Comparison of ENCODE assay signal across 8 cellular contexts in the genomic region with DNA sequence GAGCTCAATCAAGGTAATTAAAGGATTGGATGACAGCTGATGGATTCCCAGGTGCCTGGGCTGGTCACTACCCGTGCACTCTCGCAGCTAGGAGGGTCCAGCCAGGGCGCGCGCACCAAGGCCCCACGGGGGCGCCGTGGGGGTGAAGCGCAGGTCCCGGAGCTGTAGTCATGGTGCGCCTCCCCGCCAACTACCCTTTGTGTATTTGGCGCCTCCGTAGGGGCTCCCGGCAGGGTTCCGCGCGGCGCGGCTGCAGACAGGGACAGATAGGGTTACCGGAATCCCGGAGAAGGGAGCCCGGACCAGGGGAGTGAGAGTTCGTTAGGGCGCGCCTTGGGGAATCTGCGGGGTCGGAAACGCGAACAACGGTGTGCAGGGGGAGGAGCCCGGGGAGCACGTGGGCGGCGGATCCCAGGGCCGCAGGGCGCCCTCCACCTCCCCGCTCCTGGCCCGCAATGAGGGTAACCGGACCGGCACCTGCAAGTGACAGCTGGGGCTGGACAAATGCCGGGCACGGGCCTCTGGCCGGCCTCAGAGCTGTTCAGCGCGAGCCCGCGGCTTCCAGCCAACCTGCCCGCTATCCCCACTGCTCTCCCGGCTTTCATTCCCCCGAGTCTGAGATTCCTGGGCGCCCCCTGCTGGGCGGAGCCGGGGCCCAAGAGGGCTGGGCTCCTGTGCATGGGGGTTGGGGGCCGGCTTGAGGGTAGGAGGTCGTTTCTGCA. TPM values are rescaled to one million over a fixed set of nuclear protein-coding genes. Genes with fewer than 3 reads are reported as not detected.
A peak's percentile ranks its signal among the peaks of the same experiment; 100 is the strongest.
DNase-seq lines count a peak whose midpoint lies in the region; ATAC-seq and TF ChIP-seq lines count a peak whose summit lies in the region.

No MANE protein-coding gene starts in this region.

- no peaks in the 10 kb centered on the region for H3K27me3 Mint-ChIP-seq in activated CD4-positive, alpha-beta memory T cell treated with anti-CD3 and anti-CD28 coated beads for 36 hours

- H3K4me3 Mint-ChIP-seq in activated CD4-positive, alpha-beta memory T cell treated with anti-CD3 and anti-CD28 coated beads for 36 hours, result peak overlapping the region; percentile 79

- H3K4me3 ChIP-seq in HFF-Myc (replicated peaks; ENCODE audit: low read depth, low read length) (peak overlapping the region; percentile 49), ectodermal cell (ENCODE audit: insufficient read depth, low read depth, low read length) (peak overlapping the region; percentile 55), lung (peak overlapping the region; percentile 39)

- POLR2A ChIA-PET in activated CD4-positive, alpha-beta memory T cell treated with anti-CD3 and anti-CD28 coated beads for 36 hours (lab: Charles Lee), result interaction anchor here (1.1 to 2.4 kb wide), 4 partner anchors 8 to 93 kb away, joined by 3 to 7 read pairs (median 4); partner anchors contain the start of genes HNRNPM, MARCHF2 and ZNF414

- H3K9me3 ChIP-seq in ectodermal cell (ENCODE audit: control insufficient read depth, low read length) (no peaks in the 10 kb centered on the region), lung (ENCODE audit: control insufficient read depth in 2 of 2, insufficient read depth in 1 of 2, low read length in 1 of 2) (no peaks in the 10 kb centered on the region)

- WGBS in ectodermal cell, 2 experiments, result 1 to 2% methylated on average over 56 of the region's 56 CpGs
- WGBS in lung, 2 donors, result 1% methylated on average over 52 to 56 of the region's 56 CpGs

- ATAC-seq in lung (ENCODE audit: insufficient read depth, low FRiP score) (peak; percentile 67), HG02884 (IDR thresholded peaks at IDR 0.05; ENCODE audit: unreplicated experiment) (no peak)

- H3K4me1 Mint-ChIP-seq in activated CD4-positive, alpha-beta memory T cell treated with anti-CD3 and anti-CD28 coated beads for 36 hours (ENCODE audit: low read depth), result peaks cover 7% of the 10 kb centered on the region

- no peaks in the 10 kb centered on the region for H3K36me3 Mint-ChIP-seq in activated CD4-positive, alpha-beta memory T cell treated with anti-CD3 and anti-CD28 coated beads for 36 hours

- peak overlapping the region; percentile 73 for H3K27ac ChIP-seq in ectodermal cell (ENCODE audit: insufficient read depth, low read depth, low read length, poor library complexity, severe bottlenecking)
- peak overlapping the region in 1 of 2 donors; percentile 26 for H3K27ac ChIP-seq in lung (ENCODE audit: low read depth in 1 of 2, low read length in 1 of 2)

- TF ChIP-seq CTCF in HFF-Myc (IDR thresholded peaks at IDR 0.05; ENCODE audit: low read depth, low read length, missing control alignments) (peak; percentile 96), lung (IDR thresholded peaks at IDR 0.05; ENCODE audit: control extremely low read depth, extremely low read depth) (peak; percentile 67)

- DNase-seq in DMS 273 treated with DMSO at 0.1 percent for 48 hours (lab: John Stamatoyannopoulos, UW) (peak; percentile 51), HFF-Myc (ENCODE audit: extremely low read depth, low read depth) (no peak), NCI-H526 (lab: John Stamatoyannopoulos, UW) (peak; percentile 46 to 79), lung (ENCODE audit: low spot score) (peak; percentile 80)
- peak; percentile 81 for DNase-seq in activated CD4-positive, alpha-beta memory T cell treated with anti-CD3 and anti-CD28 coated beads for 36 hours
- DNase-seq in stimulated activated CD4-positive, alpha-beta T cell treated with anti-CD3 and anti-CD28 coated beads, TNF-alpha, amount 100 ng/mL, for 4 hours (ENCODE audit: low read depth in 3 of 3), result peak; percentile 55 to 70 (median 57)

- CTCF ChIA-PET in activated CD4-positive, alpha-beta memory T cell treated with anti-CD3 and anti-CD28 coated beads for 36 hours (lab: Charles Lee), result interaction anchor here (0.6 to 4.3 kb wide), 16 partner anchors 8 to 302 kb away, joined by 3 to 27 read pairs (median 6); partner anchors contain the start of genes MARCHF2 and ZNF414

- H3K9me3 Mint-ChIP-seq in activated CD4-positive, alpha-beta memory T cell treated with anti-CD3 and anti-CD28 coated beads for 36 hours, result no peaks in the 10 kb centered on the region

- peaks cover 10% of the 10 kb centered on the region for H3K4me1 ChIP-seq in ectodermal cell (ENCODE audit: control insufficient read depth, insufficient read depth, low read length)
- H3K4me1 ChIP-seq in lung (ENCODE audit: control insufficient read depth in 2 of 2, insufficient read depth in 2 of 2, low read length in 2 of 2), result peaks cover 0 to 5% of the 10 kb centered on the region in 2 donors

- H3K27ac Mint-ChIP-seq in activated CD4-positive, alpha-beta memory T cell treated with anti-CD3 and anti-CD28 coated beads for 36 hours, result peak overlapping the region; percentile 30

- H3K27me3 ChIP-seq in ectodermal cell (ENCODE audit: control insufficient read depth, insufficient read depth, low read length, poor library complexity, severe bottlenecking) (no peaks in the 10 kb centered on the region), lung (ENCODE audit: control insufficient read depth, insufficient read depth) (no peaks in the 10 kb centered on the region)

- intact Hi-C loops in activated CD4-positive, alpha-beta memory T cell treated with anti-CD3 and anti-CD28 coated beads for 36 hours (cut with micrococcal nuclease), result loop anchor here (2.0 kb wide), 1 partner anchor 151 kb away; no protein-coding TSS in a partner anchor

- H3K36me3 ChIP-seq in ectodermal cell (ENCODE audit: control insufficient read depth, insufficient read depth, low read length), result peaks cover under 1% of the 10 kb centered on the region
- peaks cover under 1% of the 10 kb centered on the region in 2 donors for H3K36me3 ChIP-seq in lung (ENCODE audit: control insufficient read depth in 2 of 2, insufficient read depth in 2 of 2, low read length in 2 of 2)

RNA-seq across cellular contexts. Expression of gene PRAM1, which starts 3.4 kb away (rescaled TPM):
- total RNA-seq in activated CD4-positive, alpha-beta memory T cell treated with anti-CD3 and anti-CD28 coated beads for 36 hours, result under 1 TPM; 0.73 to 1.00 TPM
- polyA plus RNA-seq in ectodermal cell (2013, experiment 1 of 4), result 1.9 TPM
- polyA plus RNA-seq in ectodermal cell (2013, experiment 2 of 4), result 2.5 TPM
- polyA plus RNA-seq in ectodermal cell (2013, experiment 3 of 4), result 1.7 TPM
- 2.2 TPM for polyA plus RNA-seq in ectodermal cell (2013, experiment 4 of 4)
- total RNA-seq in lung, result 10 to 100 TPM in 1 of 2 donors, 1 to 10 TPM in 1; 8.2 to 18.8 TPM
- 10 to 100 TPM; 21.3 to 22.8 TPM for polyA plus RNA-seq in lung

RNA-seq across cellular contexts. Expression of gene ZNF414, which starts 8.1 kb away (rescaled TPM):
- 10 to 100 TPM; 19.7 to 24.6 TPM for total RNA-seq in activated CD4-positive, alpha-beta memory T cell treated with anti-CD3 and anti-CD28 coated beads for 36 hours
- polyA plus RNA-seq in ectodermal cell (2013, experiment 1 of 4), result 34.1 TPM
- 26.8 TPM for polyA plus RNA-seq in ectodermal cell (2013, experiment 2 of 4)
- polyA plus RNA-seq in ectodermal cell (2013, experiment 3 of 4), result 25.8 TPM
- 29.2 TPM for polyA plus RNA-seq in ectodermal cell (2013, experiment 4 of 4)
- 10 to 100 TPM; 17.7 to 35.7 TPM for total RNA-seq in lung
- polyA plus RNA-seq in lung, result 10 to 100 TPM; 26.2 to 32.8 TPM

Comparison
In these comparisons a context has a peak if more than half of its experiments do, and no peak if none do; other contexts are left out.
1. RNA of gene PRAM1, which starts 3.4 kb away (total RNA-seq): 8.2 to 18.8 TPM in lung; 0.73 to 1.00 TPM in activated CD4-positive, alpha-beta memory T cell treated with anti-CD3 and anti-CD28 coated beads for 36 hours; every median in the first group is over 4 times any median in the second.
2. Peak in every context shown above with its lines, with median percentiles within 50 percentile points of each other: H3K4me3 ChIP-seq.